ENCODE assay signal across 1 cellular context in genomic region chrX:87663421-87663820, GRCh38.
TF ChIP-seq lines count a peak whose summit lies in the region.

No MANE protein-coding gene starts in this region.

TF ChIP-seq in HepG2, 621 proteins besides CTCF, POLR2A, EP300 and RAD21 (continued from another document):
- TF ChIP-seq, protein P1, sequence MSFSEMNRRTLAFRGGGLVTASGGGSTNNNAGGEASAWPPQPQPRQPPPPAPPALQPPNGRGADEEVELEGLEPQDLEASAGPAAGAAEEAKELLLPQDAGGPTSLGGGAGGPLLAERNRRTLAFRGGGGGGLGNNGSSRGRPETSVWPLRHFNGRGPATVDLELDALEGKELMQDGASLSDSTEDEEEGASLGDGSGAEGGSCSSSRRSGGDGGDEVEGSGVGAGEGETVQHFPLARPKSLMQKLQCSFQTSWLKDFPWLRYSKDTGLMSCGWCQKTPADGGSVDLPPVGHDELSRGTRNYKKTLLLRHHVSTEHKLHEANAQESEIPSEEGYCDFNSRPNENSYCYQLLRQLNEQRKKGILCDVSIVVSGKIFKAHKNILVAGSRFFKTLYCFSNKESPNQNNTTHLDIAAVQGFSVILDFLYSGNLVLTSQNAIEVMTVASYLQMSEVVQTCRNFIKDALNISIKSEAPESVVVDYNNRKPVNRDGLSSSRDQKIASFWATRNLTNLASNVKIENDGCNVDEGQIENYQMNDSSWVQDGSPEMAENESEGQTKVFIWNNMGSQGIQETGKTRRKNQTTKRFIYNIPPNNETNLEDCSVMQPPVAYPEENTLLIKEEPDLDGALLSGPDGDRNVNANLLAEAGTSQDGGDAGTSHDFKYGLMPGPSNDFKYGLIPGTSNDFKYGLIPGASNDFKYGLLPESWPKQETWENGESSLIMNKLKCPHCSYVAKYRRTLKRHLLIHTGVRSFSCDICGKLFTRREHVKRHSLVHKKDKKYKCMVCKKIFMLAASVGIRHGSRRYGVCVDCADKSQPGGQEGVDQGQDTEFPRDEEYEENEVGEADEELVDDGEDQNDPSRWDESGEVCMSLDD (CRISPR knock-in tag; IDR thresholded peaks at IDR 0.05; ENCODE audit: borderline replicate concordance): no peak
- no peak for TF ChIP-seq ZNF354B (CRISPR knock-in tag; IDR thresholded peaks at IDR 0.05)
- TF ChIP-seq FOXA1 (IDR thresholded peaks at IDR 0.05): no peak
- no peak for TF ChIP-seq FOXA1 (CRISPR knock-in tag; IDR thresholded peaks at IDR 0.05)
- no peak for TF ChIP-seq ZNF20 (CRISPR knock-in tag; IDR thresholded peaks at IDR 0.05)
- TF ChIP-seq, protein P2, sequence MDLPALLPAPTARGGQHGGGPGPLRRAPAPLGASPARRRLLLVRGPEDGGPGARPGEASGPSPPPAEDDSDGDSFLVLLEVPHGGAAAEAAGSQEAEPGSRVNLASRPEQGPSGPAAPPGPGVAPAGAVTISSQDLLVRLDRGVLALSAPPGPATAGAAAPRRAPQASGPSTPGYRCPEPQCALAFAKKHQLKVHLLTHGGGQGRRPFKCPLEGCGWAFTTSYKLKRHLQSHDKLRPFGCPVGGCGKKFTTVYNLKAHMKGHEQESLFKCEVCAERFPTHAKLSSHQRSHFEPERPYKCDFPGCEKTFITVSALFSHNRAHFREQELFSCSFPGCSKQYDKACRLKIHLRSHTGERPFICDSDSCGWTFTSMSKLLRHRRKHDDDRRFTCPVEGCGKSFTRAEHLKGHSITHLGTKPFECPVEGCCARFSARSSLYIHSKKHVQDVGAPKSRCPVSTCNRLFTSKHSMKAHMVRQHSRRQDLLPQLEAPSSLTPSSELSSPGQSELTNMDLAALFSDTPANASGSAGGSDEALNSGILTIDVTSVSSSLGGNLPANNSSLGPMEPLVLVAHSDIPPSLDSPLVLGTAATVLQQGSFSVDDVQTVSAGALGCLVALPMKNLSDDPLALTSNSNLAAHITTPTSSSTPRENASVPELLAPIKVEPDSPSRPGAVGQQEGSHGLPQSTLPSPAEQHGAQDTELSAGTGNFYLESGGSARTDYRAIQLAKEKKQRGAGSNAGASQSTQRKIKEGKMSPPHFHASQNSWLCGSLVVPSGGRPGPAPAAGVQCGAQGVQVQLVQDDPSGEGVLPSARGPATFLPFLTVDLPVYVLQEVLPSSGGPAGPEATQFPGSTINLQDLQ (CRISPR knock-in tag; IDR thresholded peaks at IDR 0.05): no peak
- no peak for TF ChIP-seq ZNF577 (CRISPR knock-in tag; IDR thresholded peaks at IDR 0.05; ENCODE audit: borderline replicate concordance, low read depth)
- TF ChIP-seq, protein P3, sequence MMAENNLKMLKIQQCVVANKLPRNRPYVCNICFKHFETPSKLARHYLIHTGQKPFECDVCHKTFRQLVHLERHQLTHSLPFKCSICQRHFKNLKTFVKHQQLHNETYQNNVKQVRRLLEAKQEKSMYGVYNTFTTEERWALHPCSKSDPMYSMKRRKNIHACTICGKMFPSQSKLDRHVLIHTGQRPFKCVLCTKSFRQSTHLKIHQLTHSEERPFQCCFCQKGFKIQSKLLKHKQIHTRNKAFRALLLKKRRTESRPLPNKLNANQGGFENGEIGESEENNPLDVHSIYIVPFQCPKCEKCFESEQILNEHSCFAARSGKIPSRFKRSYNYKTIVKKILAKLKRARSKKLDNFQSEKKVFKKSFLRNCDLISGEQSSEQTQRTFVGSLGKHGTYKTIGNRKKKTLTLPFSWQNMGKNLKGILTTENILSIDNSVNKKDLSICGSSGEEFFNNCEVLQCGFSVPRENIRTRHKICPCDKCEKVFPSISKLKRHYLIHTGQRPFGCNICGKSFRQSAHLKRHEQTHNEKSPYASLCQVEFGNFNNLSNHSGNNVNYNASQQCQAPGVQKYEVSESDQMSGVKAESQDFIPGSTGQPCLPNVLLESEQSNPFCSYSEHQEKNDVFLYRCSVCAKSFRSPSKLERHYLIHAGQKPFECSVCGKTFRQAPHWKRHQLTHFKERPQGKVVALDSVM (CRISPR knock-in tag; IDR thresholded peaks at IDR 0.05): no peak
- TF ChIP-seq ZFP1 (CRISPR knock-in tag; IDR thresholded peaks at IDR 0.05): no peak
- TF ChIP-seq UBTF (CRISPR knock-in tag; IDR thresholded peaks at IDR 0.05): no peak
- TF ChIP-seq, protein P4, sequence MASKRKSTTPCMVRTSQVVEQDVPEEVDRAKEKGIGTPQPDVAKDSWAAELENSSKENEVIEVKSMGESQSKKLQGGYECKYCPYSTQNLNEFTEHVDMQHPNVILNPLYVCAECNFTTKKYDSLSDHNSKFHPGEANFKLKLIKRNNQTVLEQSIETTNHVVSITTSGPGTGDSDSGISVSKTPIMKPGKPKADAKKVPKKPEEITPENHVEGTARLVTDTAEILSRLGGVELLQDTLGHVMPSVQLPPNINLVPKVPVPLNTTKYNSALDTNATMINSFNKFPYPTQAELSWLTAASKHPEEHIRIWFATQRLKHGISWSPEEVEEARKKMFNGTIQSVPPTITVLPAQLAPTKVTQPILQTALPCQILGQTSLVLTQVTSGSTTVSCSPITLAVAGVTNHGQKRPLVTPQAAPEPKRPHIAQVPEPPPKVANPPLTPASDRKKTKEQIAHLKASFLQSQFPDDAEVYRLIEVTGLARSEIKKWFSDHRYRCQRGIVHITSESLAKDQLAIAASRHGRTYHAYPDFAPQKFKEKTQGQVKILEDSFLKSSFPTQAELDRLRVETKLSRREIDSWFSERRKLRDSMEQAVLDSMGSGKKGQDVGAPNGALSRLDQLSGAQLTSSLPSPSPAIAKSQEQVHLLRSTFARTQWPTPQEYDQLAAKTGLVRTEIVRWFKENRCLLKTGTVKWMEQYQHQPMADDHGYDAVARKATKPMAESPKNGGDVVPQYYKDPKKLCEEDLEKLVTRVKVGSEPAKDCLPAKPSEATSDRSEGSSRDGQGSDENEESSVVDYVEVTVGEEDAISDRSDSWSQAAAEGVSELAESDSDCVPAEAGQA (IDR thresholded peaks at IDR 0.05; ENCODE audit: low read depth): no peak
- TF ChIP-seq, protein P4 (CRISPR knock-in tag; IDR thresholded peaks at IDR 0.05; ENCODE audit: borderline replicate concordance): no peak
- TF ChIP-seq ZBTB14 (CRISPR knock-in tag; IDR thresholded peaks at IDR 0.05): no peak
- TF ChIP-seq, protein P5, sequence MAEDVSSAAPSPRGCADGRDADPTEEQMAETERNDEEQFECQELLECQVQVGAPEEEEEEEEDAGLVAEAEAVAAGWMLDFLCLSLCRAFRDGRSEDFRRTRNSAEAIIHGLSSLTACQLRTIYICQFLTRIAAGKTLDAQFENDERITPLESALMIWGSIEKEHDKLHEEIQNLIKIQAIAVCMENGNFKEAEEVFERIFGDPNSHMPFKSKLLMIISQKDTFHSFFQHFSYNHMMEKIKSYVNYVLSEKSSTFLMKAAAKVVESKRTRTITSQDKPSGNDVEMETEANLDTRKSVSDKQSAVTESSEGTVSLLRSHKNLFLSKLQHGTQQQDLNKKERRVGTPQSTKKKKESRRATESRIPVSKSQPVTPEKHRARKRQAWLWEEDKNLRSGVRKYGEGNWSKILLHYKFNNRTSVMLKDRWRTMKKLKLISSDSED (CRISPR knock-in tag; IDR thresholded peaks at IDR 0.05): no peak
- TF ChIP-seq ZSCAN12 (CRISPR knock-in tag; IDR thresholded peaks at IDR 0.05): no peak
- TF ChIP-seq ATF6 (CRISPR knock-in tag; conservative IDR thresholded peaks at IDR 0.05): no peak
- TF ChIP-seq MLLT10 (CRISPR knock-in tag; IDR thresholded peaks at IDR 0.05): no peak
- no peak for TF ChIP-seq NONO (IDR thresholded peaks at IDR 0.05)
- TF ChIP-seq NONO (CRISPR knock-in tag; conservative IDR thresholded peaks at IDR 0.05): no peak
